ENCODE assay signal across 12 cellular contexts in the genomic region with DNA sequence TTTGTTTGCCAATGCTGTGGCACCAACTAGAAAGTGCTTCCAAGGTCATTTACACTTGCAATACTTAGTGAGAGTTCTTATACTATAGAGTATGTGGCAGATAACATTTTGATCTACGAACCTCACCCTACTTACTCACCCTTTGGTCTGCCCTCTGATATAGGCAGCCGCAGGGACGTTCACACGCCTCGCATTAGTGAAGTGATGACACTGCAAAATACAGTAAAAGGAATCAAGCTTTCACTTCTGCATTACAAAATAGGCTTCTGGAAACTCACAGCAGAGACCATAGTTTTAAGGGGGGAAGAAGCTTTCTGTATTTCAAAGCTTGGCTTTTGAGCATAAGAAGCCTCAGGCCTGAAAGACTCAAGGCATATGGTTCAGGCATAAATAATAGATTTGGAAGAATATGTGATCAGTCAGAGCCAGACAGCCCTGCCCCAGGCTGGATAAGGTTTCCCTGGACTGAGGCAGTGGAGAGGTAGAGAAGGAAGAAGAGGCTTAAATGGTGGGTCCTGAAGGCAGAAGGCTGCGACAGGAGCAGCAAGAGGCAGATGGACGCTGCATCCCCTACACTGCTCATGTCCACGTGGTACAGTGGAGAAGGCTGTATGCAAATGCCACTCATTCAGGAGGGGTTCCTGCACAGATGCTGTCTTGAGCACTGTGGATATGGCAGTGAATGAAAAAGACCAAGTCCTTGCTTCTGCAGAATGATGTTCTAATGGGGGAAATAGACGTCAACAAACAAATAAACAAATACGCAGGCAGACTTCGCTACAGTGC.
DNase-seq lines count a peak whose midpoint lies in the region; ATAC-seq, FAIRE-seq and TF ChIP-seq lines count a peak whose summit lies in the region.
"Had no signal": no experiment of that assay in that cellular context is flagged by ENCODE, and none has a peak within 500 bp of the region (broad histone marks: within the 10 kb centered on the region; RNA-seq: fewer than 3 reads in every experiment).

No MANE protein-coding gene starts in this region.

- no TSS peak for BruUV-seq in K562 (replicated peaks; lab: Mats Ljungman, UMichigan)

- TF ChIP-seq EP300 in K562 (IDR thresholded peaks at IDR 0.05; ENCODE audit: low read length), result no peak

- H3K4me1 ChIP-seq in K562 (replicated peaks in 1 of 2; ENCODE audit: control insufficient read depth in 2 of 2, insufficient read depth in 2 of 2, low read length in 2 of 2), result peaks cover 3 to 4% of the 10 kb centered on the region in 2 experiments; a peak in 3 of 5 replicates
- no peaks in the 10 kb centered on the region for H3K4me1 ChIP-seq in vagina
- H3K4me1 ChIP-seq: parathyroid adenoma had no signal

- TF ChIP-seq CTCF in NB4 (IDR thresholded peaks at IDR 0.05; ENCODE audit: low read depth, low read length) (no peak), K562 (IDR thresholded peaks at IDR 0.05 in 2 of 3, conservative IDR thresholded peaks at IDR 0.05 in 1 of 3; ENCODE audit: insufficient read depth in 2 of 3, low read depth in 1 of 3, low read length in 3 of 3) (no peak), vagina (IDR thresholded peaks at IDR 0.05) (no peak)

- no peak overlapping the region for H3K4me3 ChIP-seq in NB4 (ENCODE audit: low read depth, low read length)
- no peak overlapping the region for H3K4me3 ChIP-seq in K562
- no peak overlapping the region for H3K4me3 ChIP-seq in vagina
- H3K4me3 ChIP-seq: thoracic aorta had no signal

- intact Hi-C loops in Right ventricle myocardium superior (cut with DNase I) (no loop called here), Right ventricle myocardium inferior (cut with DNase I) (no loop called here), K562 (cut with micrococcal nuclease) (no loop called here), vagina (cut with DNase I) (no loop called here)

- CTCF ChIA-PET in K562 (lab: Yijun Ruan, JAX; ENCODE audit: low intra/inter-chr PET ratio), result no interaction called here

- peak overlapping the region; percentile 44 for H2AFZ ChIP-seq in K562 (ENCODE audit: low read depth, low read length)
- H2AFZ ChIP-seq: parathyroid adenoma had no signal

- H3K9me3 ChIP-seq in K562 (replicated peaks; ENCODE audit: control insufficient read depth, insufficient read depth, low read depth, low read length), result no peaks in the 10 kb centered on the region
- H3K9me3 ChIP-seq in vagina, result no peaks in the 10 kb centered on the region
- H3K9me3 ChIP-seq: thoracic aorta had no signal

- H3K79me2 ChIP-seq in K562 (ENCODE audit: control insufficient read depth, insufficient read depth, low read length), result no peaks in the 10 kb centered on the region
- H3K79me2 ChIP-seq: parathyroid adenoma had no signal

- in situ Hi-C loops in K562 (cut with MboI), result no loop called here

- FAIRE-seq in K562 (lab: Jason Lieb, UNC), result no peak
- FAIRE-seq: kidney had no signal

- H3K27me3 ChIP-seq in K562 (ENCODE audit: control insufficient read depth in 2 of 2, insufficient read depth in 2 of 2, low read length in 2 of 2) (no peaks in the 10 kb centered on the region), vagina (no peaks in the 10 kb centered on the region)

- no peak overlapping the region for H3K9ac ChIP-seq in K562 (ENCODE audit: insufficient read depth in 1 of 2, low read depth in 2 of 2, low read length in 2 of 2)
- H3K9ac ChIP-seq: parathyroid adenoma had no signal

- POLR2A ChIA-PET in K562 (lab: Yijun Ruan, JAX), result no interaction called here

- H4K20me1 ChIP-seq in K562 (replicated peaks; ENCODE audit: control insufficient read depth, insufficient read depth, low read length), result no peaks in the 10 kb centered on the region

- no peaks in the 10 kb centered on the region for H3K36me3 ChIP-seq in K562 (ENCODE audit: control insufficient read depth, insufficient read depth, low read length)
- H3K36me3 ChIP-seq in vagina, result no peaks in the 10 kb centered on the region
- H3K36me3 ChIP-seq: thoracic aorta had no signal

- H3K9me1 ChIP-seq in K562 (ENCODE audit: control insufficient read depth, insufficient read depth, low read length), result no peaks in the 10 kb centered on the region

- H3K4me2 ChIP-seq in K562 (ENCODE audit: insufficient read depth, low read length), result peak overlapping the region; percentile 56; the same call in 1 of the 2 replicates

- TF ChIP-seq RAD21 in K562 (CRISPR knock-in tag; conservative IDR thresholded peaks at IDR 0.05 in 1 of 2, IDR thresholded peaks at IDR 0.05 in 1 of 2), result no peak

- 18% methylated on average over 11 of the region's 11 CpGs for WGBS in K562 (ENCODE audit: insufficient coverage, low coverage, missing lambda C conversion rate)

- ATAC-seq in Right ventricle myocardium superior (ENCODE audit: poor library complexity), result peak; percentile 31
- no peak for ATAC-seq in Right ventricle myocardium inferior
- peak; percentile 57; the same call in 2 of the 3 replicates for ATAC-seq in K562
- ATAC-seq in GM21381 (IDR thresholded peaks at IDR 0.05; ENCODE audit: unreplicated experiment), result no peak
- ATAC-seq: activated T-helper 17 cell treated with anti-CD3 and anti-CD28 coated beads, Interleukin-2, amount 50 U/mL, for 72 hours had no signal

- DNase-seq in Right ventricle myocardium superior, result no peak
- no peak for DNase-seq in Right ventricle myocardium inferior (ENCODE audit: missing footprints)
- DNase-seq in NB4 (ENCODE audit: low read depth), result peak; percentile 39
- DNase-seq in K562 (ENCODE audit: extremely low read depth in 1 of 4, low spot score in 3 of 4), result peak in 2 of 4 experiments; percentile 16 to 17
- DNase-seq in vagina (ENCODE audit: extremely low spot score in 2 of 2), result no peak
- no peak for DNase-seq in HT-29 (ENCODE audit: low spot score)
- DNase-seq in NCI-H446 (lab: John Stamatoyannopoulos, UW), result no peak
- DNase-seq: kidney had no signal

- TF ChIP-seq POLR2A in NB4 (IDR thresholded peaks at IDR 0.05; ENCODE audit: extremely low read depth, insufficient read length) (no peak), K562 (conservative IDR thresholded peaks at IDR 0.05) (no peak), vagina (IDR thresholded peaks at IDR 0.05) (no peak)

- H3K27ac ChIP-seq in K562 (ENCODE audit: extremely low read depth, low read depth, low read length), result no peak overlapping the region
- no peak overlapping the region for H3K27ac ChIP-seq in vagina
- H3K27ac ChIP-seq: parathyroid adenoma, thoracic aorta had no signal

TF ChIP-seq in K562, 482 proteins besides CTCF, POLR2A, EP300 and RAD21 (continues in another document):
- TF ChIP-seq NFE2 (IDR thresholded peaks at IDR 0.05; ENCODE audit: low read depth), result peak; percentile 81
- no peak for TF ChIP-seq MCM2 (IDR thresholded peaks at IDR 0.05; ENCODE audit: low read depth)
- 0 out of 4 replicates have a peak, but pooled peaks of 1 of the 2 experiments have one; percentile 16 for TF ChIP-seq NRF1 (conservative IDR thresholded peaks at IDR 0.05 in 1 of 2, IDR thresholded peaks at IDR 0.05 in 1 of 2)
- TF ChIP-seq MAFG (tag; conservative IDR thresholded peaks at IDR 0.05), result peak; percentile 95
- no peak for TF ChIP-seq ZNF41 (CRISPR knock-in tag; conservative IDR thresholded peaks at IDR 0.05)
- no peak for TF ChIP-seq ZNF197 (CRISPR knock-in tag; IDR thresholded peaks at IDR 0.05; ENCODE audit: low read depth)
- peak; percentile 94 for TF ChIP-seq MAFF (IDR thresholded peaks at IDR 0.05; ENCODE audit: low read length)
- TF ChIP-seq MAFK (IDR thresholded peaks at IDR 0.05; ENCODE audit: low read length), result peak; percentile 94
- TF ChIP-seq ZNF217 (CRISPR knock-in tag; IDR thresholded peaks at IDR 0.05), result no peak
- no peak for TF ChIP-seq CSDE1 (IDR thresholded peaks at IDR 0.05)
- no peak for TF ChIP-seq XRCC5 (IDR thresholded peaks at IDR 0.05; ENCODE audit: low read depth, low read length)
- TF ChIP-seq CC2D1A (IDR thresholded peaks at IDR 0.05), result no peak
- TF ChIP-seq, protein P1, sequence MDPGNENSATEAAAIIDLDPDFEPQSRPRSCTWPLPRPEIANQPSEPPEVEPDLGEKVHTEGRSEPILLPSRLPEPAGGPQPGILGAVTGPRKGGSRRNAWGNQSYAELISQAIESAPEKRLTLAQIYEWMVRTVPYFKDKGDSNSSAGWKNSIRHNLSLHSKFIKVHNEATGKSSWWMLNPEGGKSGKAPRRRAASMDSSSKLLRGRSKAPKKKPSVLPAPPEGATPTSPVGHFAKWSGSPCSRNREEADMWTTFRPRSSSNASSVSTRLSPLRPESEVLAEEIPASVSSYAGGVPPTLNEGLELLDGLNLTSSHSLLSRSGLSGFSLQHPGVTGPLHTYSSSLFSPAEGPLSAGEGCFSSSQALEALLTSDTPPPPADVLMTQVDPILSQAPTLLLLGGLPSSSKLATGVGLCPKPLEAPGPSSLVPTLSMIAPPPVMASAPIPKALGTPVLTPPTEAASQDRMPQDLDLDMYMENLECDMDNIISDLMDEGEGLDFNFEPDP (CRISPR knock-in tag; IDR thresholded peaks at IDR 0.05), result no peak
- no peak for TF ChIP-seq ZNF785 (CRISPR knock-in tag; IDR thresholded peaks at IDR 0.05)
- no peak for TF ChIP-seq ZNF699 (CRISPR knock-in tag; IDR thresholded peaks at IDR 0.05; ENCODE audit: insufficient replicate concordance)
- no peak for TF ChIP-seq CEBPG (CRISPR knock-in tag; IDR thresholded peaks at IDR 0.05)
- TF ChIP-seq CEBPG (tag; conservative IDR thresholded peaks at IDR 0.05 in 1 of 2, IDR thresholded peaks at IDR 0.05 in 1 of 2), result no peak
- no peak for TF ChIP-seq BRD9 (IDR thresholded peaks at IDR 0.05; ENCODE audit: low read depth, partially characterized antibody)
- peak; percentile 96 for TF ChIP-seq ZNF316 (IDR thresholded peaks at IDR 0.05)
- TF ChIP-seq SPI1 (IDR thresholded peaks at IDR 0.05; ENCODE audit: borderline replicate concordance, low read depth, low read length), result no peak
- TF ChIP-seq NFRKB (IDR thresholded peaks at IDR 0.05; ENCODE audit: low read depth), result no peak
- TF ChIP-seq EP400 (IDR thresholded peaks at IDR 0.05), result no peak
- TF ChIP-seq, protein P2, sequence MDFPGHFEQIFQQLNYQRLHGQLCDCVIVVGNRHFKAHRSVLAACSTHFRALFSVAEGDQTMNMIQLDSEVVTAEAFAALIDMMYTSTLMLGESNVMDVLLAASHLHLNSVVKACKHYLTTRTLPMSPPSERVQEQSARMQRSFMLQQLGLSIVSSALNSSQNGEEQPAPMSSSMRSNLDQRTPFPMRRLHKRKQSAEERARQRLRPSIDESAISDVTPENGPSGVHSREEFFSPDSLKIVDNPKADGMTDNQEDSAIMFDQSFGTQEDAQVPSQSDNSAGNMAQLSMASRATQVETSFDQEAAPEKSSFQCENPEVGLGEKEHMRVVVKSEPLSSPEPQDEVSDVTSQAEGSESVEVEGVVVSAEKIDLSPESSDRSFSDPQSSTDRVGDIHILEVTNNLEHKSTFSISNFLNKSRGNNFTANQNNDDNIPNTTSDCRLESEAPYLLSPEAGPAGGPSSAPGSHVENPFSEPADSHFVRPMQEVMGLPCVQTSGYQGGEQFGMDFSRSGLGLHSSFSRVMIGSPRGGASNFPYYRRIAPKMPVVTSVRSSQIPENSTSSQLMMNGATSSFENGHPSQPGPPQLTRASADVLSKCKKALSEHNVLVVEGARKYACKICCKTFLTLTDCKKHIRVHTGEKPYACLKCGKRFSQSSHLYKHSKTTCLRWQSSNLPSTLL (IDR thresholded peaks at IDR 0.05), result no peak

Comparison
In these comparisons a context has a peak if more than half of its experiments do, and no peak if none do; other contexts are left out.
1. ATAC-seq: peak in Right ventricle myocardium superior (single experiment) and K562 (single experiment); none in Right ventricle myocardium inferior (single experiment) and GM21381 (single experiment).